9 cellular contexts compared by ENCODE assay signal in the genomic region with DNA sequence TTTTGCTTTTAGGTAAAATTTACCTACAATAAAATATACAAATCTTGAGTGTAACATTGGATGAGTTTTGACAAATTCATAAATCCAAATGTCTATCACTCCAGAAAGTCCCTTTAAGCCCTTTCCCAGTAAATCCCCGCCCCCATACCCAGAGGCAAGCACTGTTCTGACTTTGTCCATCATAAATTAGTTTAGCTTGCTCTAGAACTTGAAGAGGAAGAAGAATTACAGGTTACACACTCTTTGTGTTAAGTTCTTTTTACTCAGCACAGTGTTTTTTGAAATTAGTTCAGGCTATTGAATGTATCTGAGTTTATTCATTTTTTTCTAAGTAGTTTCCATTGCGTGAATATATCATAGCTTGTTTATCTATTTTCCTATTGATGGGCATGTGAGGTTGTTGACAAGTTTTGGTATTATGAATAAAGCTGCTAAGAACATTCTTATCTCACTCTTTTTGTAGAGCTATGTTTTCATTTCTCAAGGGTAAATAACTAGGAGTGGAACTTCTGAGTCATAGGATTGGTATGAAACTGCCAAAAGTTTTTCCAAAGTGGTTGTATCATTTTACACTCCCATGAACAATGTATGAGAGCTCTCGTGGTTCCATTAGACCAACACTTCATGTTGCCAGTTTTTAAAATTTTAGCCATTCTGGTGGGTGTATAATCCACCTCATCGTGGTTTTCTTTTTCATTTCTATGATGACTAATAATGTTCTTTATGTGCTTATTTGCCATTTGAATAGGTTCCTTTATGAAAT. TPM values are rescaled to one million over a fixed set of nuclear protein-coding genes. Genes with fewer than 3 reads are reported as not detected.
DNase-seq lines count a peak whose midpoint lies in the region; ATAC-seq and TF ChIP-seq lines count a peak whose summit lies in the region.
"Had no signal": no experiment of that assay in that cellular context is flagged by ENCODE, and none has a peak within 500 bp of the region (broad histone marks: within the 10 kb centered on the region; RNA-seq: fewer than 3 reads in every experiment).

No MANE protein-coding gene starts in this region.

- intact Hi-C loops in CD8-positive, alpha-beta T cell (cut with DNase I, micrococcal nuclease), result no loop called here

- H3K27ac Mint-ChIP-seq in naive thymus-derived CD8-positive, alpha-beta T cell, result no peak overlapping the region
- no peak overlapping the region for H3K27ac Mint-ChIP-seq in CD8-positive, alpha-beta T cell
- H3K27ac Mint-ChIP-seq: activated naive CD8-positive, alpha-beta T cell treated with anti-CD3 and anti-CD28 coated beads, Interleukin-2, amount 10 ng/mL, durations not matched to agents 7 days and 5 days had no signal

- TF ChIP-seq CTCF in choroid plexus epithelial cell (conservative IDR thresholded peaks at IDR 0.05; ENCODE audit: low read depth, low read length), result no peak
- no peak for TF ChIP-seq CTCF in CD8-positive, alpha-beta T cell (IDR thresholded peaks at IDR 0.05)

- H3K9me3 Mint-ChIP-seq in naive thymus-derived CD8-positive, alpha-beta T cell, result peaks cover 0 to 10% (median 3%) of the 10 kb centered on the region in 9 donors
- peaks cover 9% of the 10 kb centered on the region for H3K9me3 Mint-ChIP-seq in CD8-positive, alpha-beta T cell

- no peak for ATAC-seq in naive thymus-derived CD8-positive, alpha-beta T cell
- ATAC-seq in CD8-positive, alpha-beta T cell, result no peak

- no peaks in the 10 kb centered on the region for H3K27me3 ChIP-seq in CD8-positive, alpha-beta T cell (ENCODE audit: insufficient read depth, low read length)

- CTCF ChIA-PET in CD8-positive, alpha-beta T cell (lab: Charles Lee), result no interaction called here

- no peaks in the 10 kb centered on the region for H3K27me3 Mint-ChIP-seq in naive thymus-derived CD8-positive, alpha-beta T cell
- H3K27me3 Mint-ChIP-seq in CD8-positive, alpha-beta T cell (ENCODE audit: low read depth), result no peaks in the 10 kb centered on the region
- H3K27me3 Mint-ChIP-seq: activated naive CD8-positive, alpha-beta T cell treated with anti-CD3 and anti-CD28 coated beads, Interleukin-2, amount 10 ng/mL, durations not matched to agents 7 days and 5 days had no signal

- no peaks in the 10 kb centered on the region for H3K4me1 ChIP-seq in CD8-positive, alpha-beta T cell (ENCODE audit: insufficient read depth, low read length)

- no peak overlapping the region for H3K27ac ChIP-seq in CD8-positive, alpha-beta T cell (ENCODE audit: low read depth, low read length)

- POLR2A ChIA-PET in naive thymus-derived CD8-positive, alpha-beta T cell (lab: Charles Lee), result no interaction called here
- POLR2A ChIA-PET in CD8-positive, alpha-beta T cell (lab: Charles Lee), result no interaction called here

- no peak overlapping the region for H3K4me3 ChIP-seq in choroid plexus epithelial cell (ENCODE audit: low read depth, low read length)
- no peak overlapping the region for H3K4me3 ChIP-seq in CD8-positive, alpha-beta T cell (ENCODE audit: low read depth, low read length)

- peaks cover 0 to 6% (median 0%) of the 10 kb centered on the region in 4 donors for H3K4me1 Mint-ChIP-seq in naive thymus-derived CD8-positive, alpha-beta T cell
- no peaks in the 10 kb centered on the region for H3K4me1 Mint-ChIP-seq in CD8-positive, alpha-beta T cell (ENCODE audit: low read depth)

- H3K4me3 Mint-ChIP-seq in naive thymus-derived CD8-positive, alpha-beta T cell, result no peak overlapping the region
- H3K4me3 Mint-ChIP-seq in CD8-positive, alpha-beta T cell, result no peak overlapping the region
- H3K4me3 Mint-ChIP-seq: activated naive CD8-positive, alpha-beta T cell treated with anti-CD3 and anti-CD28 coated beads, Interleukin-2, amount 10 ng/mL, durations not matched to agents 7 days and 5 days had no signal

- no peaks in the 10 kb centered on the region for H3K36me3 ChIP-seq in CD8-positive, alpha-beta T cell (ENCODE audit: insufficient read depth, low read length)

- peaks cover 0 to 5% (median 0%) of the 10 kb centered on the region in 3 donors for H3K36me3 Mint-ChIP-seq in naive thymus-derived CD8-positive, alpha-beta T cell
- H3K36me3 Mint-ChIP-seq in CD8-positive, alpha-beta T cell, result no peaks in the 10 kb centered on the region

- H3K9me3 ChIP-seq in CD8-positive, alpha-beta T cell (ENCODE audit: low read length), result no peaks in the 10 kb centered on the region

- peak; percentile 38 for DNase-seq in stimulated activated naive CD4-positive, alpha-beta T cell treated with Interleukin-2 at 50 U/mL for 16 hours (lab: John Stamatoyannopoulos, UW)
- no peak for DNase-seq in stimulated activated naive CD4-positive, alpha-beta T cell (lab: John Stamatoyannopoulos, UW)
- peak; percentile 98 for DNase-seq in LHCN-M2 (ENCODE audit: low read depth)
- peak; percentile 97 for DNase-seq in choroid plexus epithelial cell (ENCODE audit: low read depth)
- DNase-seq in pulmonary artery endothelial cell (ENCODE audit: low read depth, low spot score), result peak; percentile 85
- no peak for DNase-seq in NK-92 treated with Interleukin-12 subunit alpha and Interleukin-12 subunit beta, amount 100 ng/mL, for 24 hours (lab: John Stamatoyannopoulos, UW)
- DNase-seq in naive thymus-derived CD8-positive, alpha-beta T cell, result no peak
- no peak for DNase-seq in CD8-positive, alpha-beta T cell
- DNase-seq: activated naive CD8-positive, alpha-beta T cell treated with anti-CD3 and anti-CD28 coated beads, Interleukin-2, amount 10 ng/mL, durations not matched to agents 7 days and 5 days had no signal

RNA-seq across cellular contexts. Expression of gene HPSE, which starts 22.4 kb away (rescaled TPM):
- 2.1 and 2.2 TPM in 2 replicates for total RNA-seq in LHCN-M2 (2014; rRNA removed)
- 1.2 TPM for polyA plus RNA-seq in LHCN-M2 (2012)
- total RNA-seq in pulmonary artery endothelial cell, result 5.7 and 30.7 TPM in 2 replicates
- 1 to 10 TPM; 5.0 to 5.3 TPM for total RNA-seq in naive thymus-derived CD8-positive, alpha-beta T cell
- 1 to 10 TPM; 2.5 to 3.4 (median 2.9) TPM for polyA plus RNA-seq in naive thymus-derived CD8-positive, alpha-beta T cell
- total RNA-seq in CD8-positive, alpha-beta T cell, result 1 to 10 TPM; 1.1 to 1.3 TPM

Comparison
In these comparisons a context has a peak if more than half of its experiments do, and no peak if none do; other contexts are left out.
1. DNase-seq: peak in stimulated activated naive CD4-positive, alpha-beta T cell treated with Interleukin-2 at 50 U/mL for 16 hours (single experiment), LHCN-M2 (single experiment), choroid plexus epithelial cell (single experiment) and pulmonary artery endothelial cell (single experiment); none in stimulated activated naive CD4-positive, alpha-beta T cell (0 of 6), NK-92 treated with Interleukin-12 subunit alpha and Interleukin-12 subunit beta, amount 100 ng/mL, for 24 hours (single experiment), naive thymus-derived CD8-positive, alpha-beta T cell (0 of 10) and CD8-positive, alpha-beta T cell (0 of 7).